ENCODE assay signal across 29 cellular contexts in the genomic region with DNA sequence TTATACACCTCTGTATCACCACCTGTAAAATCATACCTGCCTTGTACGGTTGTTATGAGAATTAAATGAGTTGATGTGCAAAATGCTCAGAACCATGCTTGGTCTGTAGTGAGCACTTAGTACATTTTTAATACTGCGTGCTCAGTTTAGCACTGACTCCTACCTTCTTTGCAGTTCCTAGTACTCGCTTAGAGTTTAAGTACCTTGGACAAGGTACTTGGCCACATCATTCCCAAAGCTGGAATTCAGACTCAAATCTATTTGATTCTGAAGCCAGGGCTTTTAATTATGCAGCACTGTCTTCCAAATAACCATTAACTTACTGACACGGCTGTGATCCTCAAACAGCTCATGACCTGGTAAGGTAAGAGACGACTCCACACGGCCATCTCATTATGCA.
"Had no signal": no experiment of that assay in that cellular context is flagged by ENCODE, and none has a peak within 500 bp of the region (broad histone marks: within the 10 kb centered on the region; RNA-seq: fewer than 3 reads in every experiment).

No MANE protein-coding gene starts in this region.

- H3K4me1 ChIP-seq: left lung, lower lobe of right lung, neural progenitor cell, stomach, testis, thyroid gland, transverse colon, upper lobe of left lung, vagina had no signal

- DNase-seq: islet precursor cell; left cardiac atrium; left lung; lower lobe of right lung; mammary epithelial cell; mesenchymal stem cell; natural killer cell; nephron progenitor cell; occipital lobe; ovary; retina; right cardiac atrium; stimulated activated CD4-positive, alpha-beta T cell treated with anti-CD3 and anti-CD28 coated beads, Interleukin-12 subunit alpha, Interleukin-12 subunit beta, amount 100 ng/mL, for 4 hours; stimulated activated CD4-positive, alpha-beta T cell treated with anti-CD3 and anti-CD28 coated beads, Interleukin-15, amount 100 ng/mL, for 24 hours; stimulated activated CD4-positive, alpha-beta T cell treated with anti-CD3 and anti-CD28 coated beads, Interleukin-2, amount 100 ng/mL, for 24 hours; stimulated activated CD4-positive, alpha-beta T cell treated with anti-CD3 and anti-CD28 coated beads, Interleukin-4, amount 100 ng/mL, for 1 hour; stimulated activated naive B cell treated with anti-CD40 and anti-IgM and Interleukin-4, amounts not matched to agents 10 μg/mL and 1 μg/mL and 100 μg/mL, for 72 hours; stimulated activated naive CD8-positive, alpha-beta T cell treated with anti-CD3 and anti-CD28 coated beads, Interleukin-15, Interleukin-2, amounts not matched to agents 100 U/mL and 50 U/mL, for 24 hours; stomach; testis; thyroid gland; transverse colon; upper lobe of left lung had no signal

- H3K27ac ChIP-seq: hepatocyte, left lung, lower lobe of right lung, neural progenitor cell, neutrophil, ovary, skin epidermis, stomach, testis, thyroid gland, transverse colon, upper lobe of left lung, vagina had no signal

- H3K9me3 ChIP-seq: left lung, lower lobe of right lung, neutrophil, ovary, stomach, testis, thyroid gland, transverse colon, upper lobe of left lung, vagina had no signal

- H3K79me2 ChIP-seq: hepatocyte had no signal

- H3K27me3 ChIP-seq: hepatocyte, left lung, neural progenitor cell, neutrophil, ovary, stomach, testis, thyroid gland, transverse colon, upper lobe of left lung, vagina had no signal

- H3K4me3 ChIP-seq: hepatocyte, left lung, lower lobe of right lung, neural progenitor cell, ovary, skin epidermis, stomach, testis, thyroid gland, transverse colon, upper lobe of left lung, vagina had no signal

- ATAC-seq: left cardiac atrium; left lung; lower lobe of right lung; natural killer cell; right cardiac atrium; sciatic nerve; stimulated activated naive B cell treated with anti-CD40 and anti-IgM and Interleukin-4, amounts not matched to agents 10 μg/mL and 1 μg/mL and 100 μg/mL, for 72 hours; stimulated activated naive CD8-positive, alpha-beta T cell treated with anti-CD3 and anti-CD28 coated beads, Interleukin-15, Interleukin-2, amounts not matched to agents 100 U/mL and 50 U/mL, for 24 hours had no signal

- H2AFZ ChIP-seq: hepatocyte, neural progenitor cell had no signal

- H3K9ac ChIP-seq: neural progenitor cell had no signal

- H3K36me3 ChIP-seq: left lung, lower lobe of right lung, neural progenitor cell, neutrophil, ovary, stomach, thyroid gland, transverse colon, upper lobe of left lung, vagina had no signal

- H3K4me2 ChIP-seq: hepatocyte, neural progenitor cell had no signal
